In the genomic region with DNA sequence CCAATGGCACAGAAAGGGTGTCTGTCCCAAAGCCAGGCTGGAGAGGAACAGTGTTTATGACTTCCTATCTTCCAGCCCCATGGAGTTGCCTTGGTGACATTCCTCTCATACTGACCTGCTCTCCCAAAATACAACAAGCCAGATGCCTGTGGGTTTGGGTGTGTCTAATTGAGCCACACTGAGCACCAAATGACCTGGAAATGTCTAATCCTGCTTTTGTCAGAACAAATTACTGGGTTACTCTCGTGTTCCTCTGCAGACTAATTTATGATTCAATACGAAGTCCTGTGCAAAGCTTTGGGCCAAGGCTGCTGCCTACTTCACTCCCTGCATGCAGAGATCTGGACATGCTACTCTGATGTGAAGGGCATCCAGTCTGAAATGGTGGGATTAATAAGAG, we compare ENCODE assay signal across 8 cellular contexts.
DNase-seq lines count a peak whose midpoint lies in the region; ATAC-seq and TF ChIP-seq lines count a peak whose summit lies in the region.

No MANE protein-coding gene starts in this region.

- H3K27ac ChIP-seq in mesendoderm (ENCODE audit: low read depth, low read length), result no peak overlapping the region

- no peak overlapping the region for H4K8ac ChIP-seq in mesendoderm (ENCODE audit: low read depth, low read length)

- H2BK15ac ChIP-seq in mesendoderm (replicated peaks; ENCODE audit: low read depth), result no peak overlapping the region

- H2AK5ac ChIP-seq in mesendoderm (ENCODE audit: low read length), result no peak overlapping the region

- H4K5ac ChIP-seq in mesendoderm (ENCODE audit: low read length), result no peak overlapping the region

- TF ChIP-seq CTCF in AG04449 (IDR thresholded peaks at IDR 0.05; ENCODE audit: insufficient read depth, low read length, missing control alignments) (no peak), cardiac fibroblast (IDR thresholded peaks at IDR 0.05; ENCODE audit: low read depth, low read length) (no peak)

- DNase-seq in AG04449 (ENCODE audit: low read depth, low spot score) (peak; percentile 36), HS-5 (ENCODE audit: low read depth) (peak; percentile 92), cardiac fibroblast (ENCODE audit: low read depth in 2 of 2) (peak; percentile 58 to 78), mesendoderm (peak; percentile 66), cerebellar nuclear complex (lab: John Stamatoyannopoulos, UW) (no peak)
- DNase-seq in stimulated activated naive CD8-positive, alpha-beta T cell treated with anti-CD3 and anti-CD28 coated beads, Interleukin-15, Interleukin-2, amounts not matched to agents 100 U/mL and 50 U/mL, for 24 hours, result no peak
- DNase-seq in activated CD4-positive, alpha-beta T cell treated with anti-CD3 and anti-CD28 coated beads, Interleukin-2, amount 50 U/mL, for 1 hour, result no peak

- H3K18ac ChIP-seq in mesendoderm (ENCODE audit: low read length), result no peak overlapping the region

- no peaks in the 10 kb centered on the region for H3K79me1 ChIP-seq in mesendoderm (ENCODE audit: low read length)

- no peak overlapping the region for H3K4ac ChIP-seq in mesendoderm (ENCODE audit: low read depth, low read length)

- H3K79me2 ChIP-seq in mesendoderm (ENCODE audit: control insufficient read depth, insufficient read depth, low read length), result no peaks in the 10 kb centered on the region

- H2BK120ac ChIP-seq in mesendoderm (ENCODE audit: low read depth, low read length), result no peak overlapping the region

- H3K4me3 ChIP-seq in AG04449 (ENCODE audit: low read depth, low read length) (no peak overlapping the region), cardiac fibroblast (replicated peaks in 1 of 2; ENCODE audit: low read depth in 2 of 2, low read length in 2 of 2) (no peak overlapping the region), mesendoderm (ENCODE audit: low read length) (no peak overlapping the region)

- H3K36me3 ChIP-seq in mesendoderm (ENCODE audit: control insufficient read depth, insufficient read depth, low read length), result no peaks in the 10 kb centered on the region

- ATAC-seq in HG02981 (IDR thresholded peaks at IDR 0.05; ENCODE audit: unreplicated experiment), result no peak
- ATAC-seq in stimulated activated naive CD8-positive, alpha-beta T cell treated with anti-CD3 and anti-CD28 coated beads, Interleukin-15, Interleukin-2, amounts not matched to agents 100 U/mL and 50 U/mL, for 24 hours, result no peak

- H3K4me1 ChIP-seq in mesendoderm (ENCODE audit: control insufficient read depth, low read depth, low read length), result no peaks in the 10 kb centered on the region

- no peak overlapping the region for H3K9ac ChIP-seq in mesendoderm (ENCODE audit: low read length)

- H3K4me2 ChIP-seq in mesendoderm (ENCODE audit: low read length), result no peak overlapping the region

- H3K27me3 ChIP-seq in mesendoderm (ENCODE audit: insufficient read depth, low read length, poor library complexity), result no peaks in the 10 kb centered on the region

- POLR2A ChIA-PET in AG04449 (lab: Yijun Ruan, JAX), result no interaction called here

- H2BK5ac ChIP-seq in mesendoderm (ENCODE audit: low read length), result no peak overlapping the region

- no peak overlapping the region for H3K56ac ChIP-seq in mesendoderm (ENCODE audit: low read length)

- no peak overlapping the region for H3K23ac ChIP-seq in mesendoderm (ENCODE audit: low read length)

- WGBS in mesendoderm (ENCODE audit: extremely low coverage, insufficient coverage, low lambda C conversion rate), result no CpG with 5 or more reads among the region's 2 CpGs

- CTCF ChIA-PET in AG04449 (lab: Yijun Ruan, JAX), result interaction anchor here (1.6 to 5.8 kb wide), 3 partner anchors 9 to 633 kb away, joined by 3 to 52 read pairs (median 14); no protein-coding TSS in a partner anchor

Comparison
In these comparisons a context has a peak if more than half of its experiments do, and no peak if none do; other contexts are left out.
1. DNase-seq: peak in AG04449 (single experiment), HS-5 (single experiment), cardiac fibroblast (2 of 2) and mesendoderm (single experiment); none in stimulated activated naive CD8-positive, alpha-beta T cell treated with anti-CD3 and anti-CD28 coated beads, Interleukin-15, Interleukin-2, amounts not matched to agents 100 U/mL and 50 U/mL, for 24 hours (single experiment), activated CD4-positive, alpha-beta T cell treated with anti-CD3 and anti-CD28 coated beads, Interleukin-2, amount 50 U/mL, for 1 hour (single experiment) and cerebellar nuclear complex (0 of 2).